ENCODE assay signal across 8 cellular contexts in genomic region chr6:100001915-100002388, GRCh38. TPM values are rescaled to one million over a fixed set of nuclear protein-coding genes. Genes with fewer than 3 reads are reported as not detected.
DNase-seq lines count a peak whose midpoint lies in the region; ATAC-seq and TF ChIP-seq lines count a peak whose summit lies in the region.

No MANE protein-coding gene starts in this region.

- H3K4me1 Mint-ChIP-seq in osteocyte (ENCODE audit: unreplicated experiment), result no peaks in the 10 kb centered on the region

- H3K27me3 Mint-ChIP-seq in osteocyte (ENCODE audit: unreplicated experiment), result peaks cover 63% of the 10 kb centered on the region

- no peaks in the 10 kb centered on the region for H3K36me3 Mint-ChIP-seq in osteocyte (ENCODE audit: unreplicated experiment)

- no peaks in the 10 kb centered on the region for H3K9me3 Mint-ChIP-seq in osteocyte (ENCODE audit: unreplicated experiment)

- peak; percentile 90 for TF ChIP-seq CTCF in foreskin fibroblast (IDR thresholded peaks at IDR 0.05; ENCODE audit: low read depth, low read length)
- TF ChIP-seq CTCF in osteocyte (IDR thresholded peaks at IDR 0.05), result peak; percentile 95

- H3K4me3 ChIP-seq in foreskin fibroblast (ENCODE audit: low read depth in 1 of 2, low read length in 2 of 2), result no peak overlapping the region

- no peak overlapping the region for H3K27ac Mint-ChIP-seq in osteocyte (ENCODE audit: unreplicated experiment)

- ATAC-seq in GM21423 (IDR thresholded peaks at IDR 0.05; ENCODE audit: unreplicated experiment), result peak; percentile 91
- ATAC-seq in HG03575 (IDR thresholded peaks at IDR 0.05; ENCODE audit: extremely low read depth, insufficient number of reproducible peaks, low FRiP score, unreplicated experiment), result peak; percentile 85

- DNase-seq in EL (peak; percentile 61), NCI-H748 treated with DMSO at 0.1 percent for 48 hours (lab: John Stamatoyannopoulos, UW) (peak; percentile 75), activated T-cell treated with anti-CD3 and anti-CD28 coated beads for 1 hour (ENCODE audit: low read depth) (peak; percentile 11), foreskin fibroblast (peak; percentile 37 to 77), osteocyte (ENCODE audit: extremely low spot score, unreplicated experiment) (no peak), GF-D8 (lab: John Stamatoyannopoulos, UW) (no peak)

- H3K4me3 Mint-ChIP-seq in osteocyte (ENCODE audit: unreplicated experiment), result no peak overlapping the region

RNA-seq across cellular contexts. Expression of gene MCHR2, which starts 7.9 kb away (rescaled TPM):
- not detected in 2 replicates for total RNA-seq in osteocyte

Comparison
In these comparisons a context has a peak if more than half of its experiments do, and no peak if none do; other contexts are left out.
1. DNase-seq: peak in EL (single experiment), NCI-H748 treated with DMSO at 0.1 percent for 48 hours (single experiment), activated T-cell treated with anti-CD3 and anti-CD28 coated beads for 1 hour (single experiment) and foreskin fibroblast (2 of 2); none in osteocyte (single experiment) and GF-D8 (single experiment).